In the genomic region with DNA sequence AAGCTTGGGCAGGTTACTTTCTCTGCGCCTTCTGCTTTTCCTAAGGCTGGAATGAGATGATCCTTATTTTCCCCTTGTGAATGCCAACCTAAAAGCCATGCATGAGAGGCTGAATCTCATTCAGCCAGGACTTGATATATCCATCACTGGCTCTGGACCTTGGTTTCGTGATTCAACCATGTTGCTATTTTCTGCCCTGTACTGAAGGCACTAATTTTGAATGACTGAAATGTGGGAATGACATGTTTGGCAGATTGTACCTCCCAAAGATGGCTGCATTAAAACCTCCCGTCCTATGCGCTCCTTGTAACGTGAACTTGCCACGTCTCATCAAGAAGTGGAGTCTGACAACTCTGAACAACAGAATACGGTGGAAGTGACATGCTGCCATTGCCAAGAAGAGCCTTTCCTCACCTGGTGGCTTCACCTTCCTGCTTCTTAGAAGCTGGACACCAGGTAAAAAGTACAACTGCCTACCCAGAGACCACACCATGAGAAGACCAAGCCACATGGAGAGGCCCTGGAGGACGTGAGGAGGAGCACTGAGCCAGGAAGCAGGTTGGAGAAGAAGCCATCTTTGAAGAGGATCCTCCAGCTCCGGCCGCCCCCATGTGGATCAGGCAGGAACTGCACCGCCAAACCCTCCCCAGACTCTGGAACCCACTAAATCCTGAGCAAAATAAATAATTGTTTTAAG, we compare ENCODE assay signal across 8 cellular contexts.
DNase-seq lines count a peak whose midpoint lies in the region; ATAC-seq, FAIRE-seq and TF ChIP-seq lines count a peak whose summit lies in the region.

No MANE protein-coding gene starts in this region.

- no peaks in the 10 kb centered on the region for H3K27me3 ChIP-seq in bronchial epithelial cell (ENCODE audit: control insufficient read depth, insufficient read depth, low read length)

- H3K36me3 ChIP-seq in bronchial epithelial cell (ENCODE audit: control insufficient read depth, insufficient read depth, low read length): peaks cover 7% of the 10 kb centered on the region

- TF ChIP-seq CTCF in GM12865 (IDR thresholded peaks at IDR 0.05; ENCODE audit: insufficient read depth, low read depth, low read length, missing control alignments): peak; percentile 87
- TF ChIP-seq CTCF in bronchial epithelial cell (IDR thresholded peaks at IDR 0.05; ENCODE audit: insufficient read depth, low read length, severe bottlenecking): peak; percentile 86

- intact Hi-C loops in left colon (cut with DNase I, micrococcal nuclease): loop anchor here in 1 of 2 donors (10.0 kb wide), 1 partner anchor 51 kb away; no protein-coding TSS in a partner anchor

- peak; percentile 71 for DNase-seq in GM12865 (ENCODE audit: low read depth)
- DNase-seq in NCI-H2107 treated with DMSO at 0.1 percent for 48 hours (lab: John Stamatoyannopoulos, UW; ENCODE audit: unreplicated experiment): peak; percentile 5
- peak; percentile 39 for DNase-seq in activated CD4-positive, CD25-positive, alpha-beta regulatory T cell treated with anti-CD3 and anti-CD28 coated beads, Interleukin-2, amount 50 U/mL, for 16 hours (ENCODE audit: low read depth, low spot score)
- peak; percentile 28 for DNase-seq in bronchial epithelial cell (ENCODE audit: low read depth)
- peak in 1 of 2 donors; percentile 70 for DNase-seq in left colon
- peak; percentile 43 to 75 (median 46) for DNase-seq in stimulated activated CD4-positive, alpha-beta T cell treated with anti-CD3 and anti-CD28 coated beads, TNF-alpha, amount 100 ng/mL, for 4 hours (ENCODE audit: low read depth in 3 of 3)

- H3K4me3 ChIP-seq in GM12865 (ENCODE audit: low read depth, low read length) (no peak overlapping the region), bronchial epithelial cell (ENCODE audit: low read depth, low read length) (no peak overlapping the region)

- FAIRE-seq in bronchial epithelial cell (lab: Jason Lieb, UNC): peak; percentile 32

- peak; percentile 84 for ATAC-seq in HG02759 (IDR thresholded peaks at IDR 0.05; ENCODE audit: unreplicated experiment)
- ATAC-seq in left colon: peak; percentile 71
- no peak for ATAC-seq in GM21360 (IDR thresholded peaks at IDR 0.05; ENCODE audit: unreplicated experiment)
